Comparison of ENCODE assay signal across 8 cellular contexts in the genomic region with DNA sequence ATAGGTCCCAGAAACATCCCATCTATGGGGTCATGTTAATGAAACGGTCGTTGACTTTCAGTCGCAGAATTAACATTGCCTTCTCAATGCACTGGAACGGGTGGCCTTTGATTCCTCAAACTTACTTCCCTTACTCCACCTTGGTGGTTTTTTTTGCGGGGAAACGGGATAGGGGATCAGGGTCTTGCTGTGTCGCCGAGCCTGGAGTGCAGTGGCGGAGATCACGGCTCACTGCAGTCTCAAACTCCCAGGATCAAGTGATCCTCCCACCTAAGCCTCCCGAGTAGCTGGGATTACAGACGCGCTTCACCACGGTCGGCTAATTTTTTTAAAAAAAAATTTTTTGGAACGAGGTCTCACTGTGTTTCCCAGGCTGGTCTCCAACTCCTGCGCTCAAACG. TPM values are rescaled to one million over a fixed set of nuclear protein-coding genes. Genes with fewer than 3 reads are reported as not detected.
A peak's percentile ranks its signal among the peaks of the same experiment; 100 is the strongest.
DNase-seq lines count a peak whose midpoint lies in the region; ATAC-seq and TF ChIP-seq lines count a peak whose summit lies in the region.

No MANE protein-coding gene starts in this region.

- H4K20me1 ChIP-seq in BLaER1, result peaks cover 51% of the 10 kb centered on the region

- H3K4me3 ChIP-seq in BLaER1 (peak overlapping the region; percentile 95), colonic mucosa (peak overlapping the region; percentile 88)
- H3K4me3 ChIP-seq in Jurkat, Clone E6-1 (ENCODE audit: low read length), result peak overlapping the region; percentile 87
- H3K4me3 ChIP-seq in naive thymus-derived CD4-positive, alpha-beta T cell (ENCODE audit: low read length), result peak overlapping the region; percentile 80

- DNase-seq in Jurkat, Clone E6-1 (ENCODE audit: low read depth, low spot score), result no peak
- no peak for DNase-seq in colonic mucosa
- DNase-seq in naive thymus-derived CD4-positive, alpha-beta T cell, result no peak
- no peak for DNase-seq in 8988T
- DNase-seq in UCSD-AML1 (lab: John Stamatoyannopoulos, UW; ENCODE audit: unreplicated experiment), result no peak

- H3K27ac Mint-ChIP-seq in naive thymus-derived CD4-positive, alpha-beta T cell, result peak overlapping the region; percentile 87 to 96 (median 91)

- TF ChIP-seq CTCF in colonic mucosa (IDR thresholded peaks at IDR 0.05), result no peak

- peak overlapping the region; percentile 81 for H3K27ac ChIP-seq in BLaER1
- H3K27ac ChIP-seq in colonic mucosa, result peak overlapping the region; percentile 82
- peak overlapping the region; percentile 81 for H3K27ac ChIP-seq in naive thymus-derived CD4-positive, alpha-beta T cell (ENCODE audit: low read depth, low read length)

- no peaks in the 10 kb centered on the region for H3K9me3 Mint-ChIP-seq in naive thymus-derived CD4-positive, alpha-beta T cell

- no peaks in the 10 kb centered on the region for H3K27me3 ChIP-seq in BLaER1
- no peaks in the 10 kb centered on the region for H3K27me3 ChIP-seq in colonic mucosa
- no peaks in the 10 kb centered on the region for H3K27me3 ChIP-seq in naive thymus-derived CD4-positive, alpha-beta T cell (ENCODE audit: control insufficient read depth in 2 of 2, insufficient read depth in 2 of 2, low read length in 2 of 2)

- H3K36me3 Mint-ChIP-seq in naive thymus-derived CD4-positive, alpha-beta T cell, result peaks cover 0 to 28% (median 11%) of the 10 kb centered on the region in 5 donors

- peak overlapping the region; percentile 89 for H3K9ac ChIP-seq in BLaER1
- peak overlapping the region; percentile 83 to 93 for H3K9ac ChIP-seq in colonic mucosa (ENCODE audit: low read depth in 2 of 2, low read length in 2 of 2)

- peak overlapping the region; percentile 86 to 96 (median 92) for H3K4me3 Mint-ChIP-seq in naive thymus-derived CD4-positive, alpha-beta T cell

- H3K4me2 ChIP-seq in BLaER1, result peak overlapping the region; percentile 96

- no peaks in the 10 kb centered on the region for H3K27me3 Mint-ChIP-seq in naive thymus-derived CD4-positive, alpha-beta T cell

- peaks cover 18% of the 10 kb centered on the region for H3K4me1 ChIP-seq in BLaER1
- H3K4me1 ChIP-seq in colonic mucosa, result peaks cover 16% of the 10 kb centered on the region
- H3K4me1 ChIP-seq in naive thymus-derived CD4-positive, alpha-beta T cell (ENCODE audit: control insufficient read depth in 2 of 2, insufficient read depth in 2 of 2, low read length in 2 of 2), result peaks cover 33 to 47% of the 10 kb centered on the region in 2 donors

- H3K36me3 ChIP-seq in BLaER1, result peaks cover 41% of the 10 kb centered on the region
- H3K36me3 ChIP-seq in colonic mucosa, result no peaks in the 10 kb centered on the region
- H3K36me3 ChIP-seq in naive thymus-derived CD4-positive, alpha-beta T cell (ENCODE audit: control insufficient read depth in 2 of 3, insufficient read depth in 3 of 3, low read length in 3 of 3), result peaks cover 0 to 28% (median 0%) of the 10 kb centered on the region in 3 experiments

- ATAC-seq in naive thymus-derived CD4-positive, alpha-beta T cell, result no peak
- ATAC-seq in GM18511 (IDR thresholded peaks at IDR 0.05; ENCODE audit: unreplicated experiment) (no peak), HG02938 (IDR thresholded peaks at IDR 0.05; ENCODE audit: unreplicated experiment) (no peak)

- intact Hi-C loops in colonic mucosa (cut with DNase I), result loop anchor here (5.0 to 10.0 kb wide), 2 partner anchors 405 to 637 kb away; no protein-coding TSS in a partner anchor
- intact Hi-C loops in naive thymus-derived CD4-positive, alpha-beta T cell (cut with micrococcal nuclease), result loop anchor here (5.0 kb wide), 7 partner anchors 45 to 1790 kb away; partner anchors contain the start of genes NCL (in 1 of the 2), PDE6D (in 1 of the 2) and UGT1A5 (in 1 of the 2)

- peaks cover 45 to 78% (median 71%) of the 10 kb centered on the region in 7 donors for H3K4me1 Mint-ChIP-seq in naive thymus-derived CD4-positive, alpha-beta T cell

- POLR2A ChIA-PET in naive thymus-derived CD4-positive, alpha-beta T cell (lab: Charles Lee), result interaction anchor here (0.8 to 6.8 kb wide), 4 partner anchors 9 to 104 kb away, joined by 3 to 46 read pairs (median 21); no protein-coding TSS in a partner anchor

- H3K9me3 ChIP-seq in BLaER1 (no peaks in the 10 kb centered on the region), colonic mucosa (no peaks in the 10 kb centered on the region)
- H3K9me3 ChIP-seq in naive thymus-derived CD4-positive, alpha-beta T cell (ENCODE audit: control insufficient read depth in 2 of 3, low read length in 3 of 3), result no peaks in the 10 kb centered on the region

- CTCF ChIA-PET in naive thymus-derived CD4-positive, alpha-beta T cell (lab: Charles Lee), result interaction anchor here (0.6 to 2.7 kb wide), 5 partner anchors 11 to 399 kb away, joined by 3 to 13 read pairs (median 4); no protein-coding TSS in a partner anchor

RNA-seq across cellular contexts. Expression of gene ATG16L1, which starts 0.8 kb away (rescaled TPM):
- 16.1 TPM for polyA plus RNA-seq in Jurkat, Clone E6-1 (2012; ENCODE audit: insufficient read depth, insufficient read length)
- total RNA-seq in colonic mucosa, result 10 to 100 TPM; 32.1 to 36.3 TPM
- 100 to 1,000 TPM in 1 of 5 experiments, 10 to 100 TPM in 4; 61.7 to 115 (median 83.3) TPM for total RNA-seq in naive thymus-derived CD4-positive, alpha-beta T cell
- polyA plus RNA-seq in naive thymus-derived CD4-positive, alpha-beta T cell, result 10 to 100 TPM; 16.0 to 21.9 TPM

RNA-seq across cellular contexts. Expression of gene SAG, which starts 55.4 kb away (rescaled TPM):
- polyA plus RNA-seq in Jurkat, Clone E6-1 (2012; ENCODE audit: insufficient read depth, insufficient read length), result not detected
- total RNA-seq in colonic mucosa, result 1 to 10 TPM in 1 of 2 donors, not detected in 1; 1.8 TPM
- under 1 TPM in 3 of 5 experiments, not detected in 2; 0.05 to 0.65 (median 0.10) TPM for total RNA-seq in naive thymus-derived CD4-positive, alpha-beta T cell
- polyA plus RNA-seq in naive thymus-derived CD4-positive, alpha-beta T cell, result not detected
